29 cellular contexts compared by ENCODE assay signal in genomic region chr7:54632696-54633095, GRCh38.
DNase-seq lines count a peak whose midpoint lies in the region; ATAC-seq, FAIRE-seq and TF ChIP-seq lines count a peak whose summit lies in the region.
"Had no signal": no experiment of that assay in that cellular context is flagged by ENCODE, and none has a peak within 500 bp of the region (broad histone marks: within the 10 kb centered on the region; RNA-seq: fewer than 3 reads in every experiment).

No MANE protein-coding gene starts in this region.

- POLR2A ChIA-PET in H1 (lab: Charles Lee; ENCODE audit: partially characterized antibody), result no interaction called here

- H2BK120ac ChIP-seq in H1 (replicated peaks; ENCODE audit: low read depth, low read length) (no peak overlapping the region), mesendoderm (ENCODE audit: low read depth, low read length) (no peak overlapping the region)

- H3K27ac Mint-ChIP-seq in activated naive CD4-positive, alpha-beta T cell treated with anti-CD3 and anti-CD28 coated beads for 36 hours, result no peak overlapping the region
- H3K27ac Mint-ChIP-seq: CD4-positive, alpha-beta T cell had no signal

- no peaks in the 10 kb centered on the region for H3K36me3 Mint-ChIP-seq in activated naive CD4-positive, alpha-beta T cell treated with anti-CD3 and anti-CD28 coated beads for 36 hours (ENCODE audit: low read depth)

- H4K5ac ChIP-seq in H1 (ENCODE audit: insufficient read length, low read depth, low read length) (no peak overlapping the region), mesendoderm (ENCODE audit: low read length) (no peak overlapping the region)

- no peak overlapping the region for H3K56ac ChIP-seq in H1 (replicated peaks; ENCODE audit: insufficient read length, low read depth, low read length)
- H3K56ac ChIP-seq in mesendoderm (ENCODE audit: low read length), result no peak overlapping the region

- no peak overlapping the region for H3K4me2 ChIP-seq in H1 (ENCODE audit: insufficient read depth in 1 of 2, low read depth in 2 of 2, low read length in 2 of 2)
- H3K4me2 ChIP-seq in mesendoderm (ENCODE audit: low read length), result no peak overlapping the region
- H3K4me2 ChIP-seq: BLaER1 treated with 17β-estradiol and CSF1 and Interleukin-3, amounts not matched to agents 10 nM and 100 nM had no signal

- H3K9me3 Mint-ChIP-seq in activated naive CD4-positive, alpha-beta T cell treated with anti-CD3 and anti-CD28 coated beads for 36 hours, result peaks cover 20% of the 10 kb centered on the region

- CTCF ChIA-PET in H1 (lab: Charles Lee; ENCODE audit: partially characterized antibody), result no interaction called here
- CTCF ChIA-PET in activated naive CD4-positive, alpha-beta T cell treated with anti-CD3 and anti-CD28 coated beads for 36 hours (lab: Charles Lee), result no interaction called here

- H2BK5ac ChIP-seq in H1 (ENCODE audit: low read depth, low read length) (no peak overlapping the region), mesendoderm (ENCODE audit: low read length) (no peak overlapping the region)

- TF ChIP-seq CTCF in H1 (IDR thresholded peaks at IDR 0.05; ENCODE audit: control extremely low read depth in 1 of 3, insufficient read depth in 1 of 3, low read depth in 1 of 3, low read length in 3 of 3), result no peak

- no peak for TF ChIP-seq EP300 in H1 (IDR thresholded peaks at IDR 0.05; ENCODE audit: borderline replicate concordance in 1 of 2, low read depth in 2 of 2, low read length in 2 of 2)

- H2BK12ac ChIP-seq in H1 (ENCODE audit: low read depth, low read length), result no peak overlapping the region

- H2BK20ac ChIP-seq in H1 (ENCODE audit: low read length), result no peak overlapping the region

- H3K23ac ChIP-seq in H1 (ENCODE audit: insufficient read length) (no peak overlapping the region), mesendoderm (ENCODE audit: low read length) (no peak overlapping the region)

- H3K27ac ChIP-seq in HUES64 (ENCODE audit: low read depth, low read length), result peak overlapping the region; percentile 19; the same call in 1 of the 2 replicates
- H3K27ac ChIP-seq in H1 (ENCODE audit: low read depth, low read length), result no peak overlapping the region
- H3K27ac ChIP-seq in mesendoderm (ENCODE audit: low read depth, low read length), result no peak overlapping the region
- H3K27ac ChIP-seq: BLaER1 treated with 17β-estradiol and CSF1 and Interleukin-3, amounts not matched to agents 10 nM and 100 nM; RWPE1 had no signal

- H3K79me2 ChIP-seq in H1 (ENCODE audit: control insufficient read depth in 1 of 2, insufficient read depth in 2 of 2, low read length in 2 of 2), result no peaks in the 10 kb centered on the region
- H3K79me2 ChIP-seq in mesendoderm (ENCODE audit: control insufficient read depth, insufficient read depth, low read length), result no peaks in the 10 kb centered on the region

- no peak overlapping the region for H2BK15ac ChIP-seq in H1 (ENCODE audit: low read length)
- no peak overlapping the region for H2BK15ac ChIP-seq in mesendoderm (replicated peaks; ENCODE audit: low read depth)

- H3K4ac ChIP-seq in H1 (replicated peaks; ENCODE audit: insufficient read length, low read depth, low read length) (no peak overlapping the region), mesendoderm (ENCODE audit: low read depth, low read length) (no peak overlapping the region)

- H3K27me3 Mint-ChIP-seq in activated naive CD4-positive, alpha-beta T cell treated with anti-CD3 and anti-CD28 coated beads for 36 hours (ENCODE audit: low read depth), result no peaks in the 10 kb centered on the region
- H3K27me3 Mint-ChIP-seq: CD4-positive, alpha-beta T cell had no signal

- 76% methylated on average over 4 of the region's 4 CpGs for WGBS in HUES64
- 76% methylated on average over 4 of the region's 4 CpGs; no CpG with 5 or more reads in 1 of the 2 experiments for WGBS in H1 (ENCODE audit: extremely low coverage in 1 of 2, insufficient coverage in 1 of 2, insufficient read length in 1 of 2, insufficient replicate concordance in 2 of 2, low coverage in 1 of 2, low lambda C conversion rate in 2 of 2, missing lambda C conversion rate in 1 of 2), 2 experiments
- no CpG with 5 or more reads among the region's 4 CpGs for WGBS in mesendoderm (ENCODE audit: extremely low coverage, insufficient coverage, low lambda C conversion rate)

- H3K4me1 ChIP-seq in HUES64 (ENCODE audit: insufficient read depth, low read length) (peaks cover 16% of the 10 kb centered on the region), H1 (replicated peaks in 1 of 4; ENCODE audit: control insufficient read depth in 3 of 4, insufficient read depth in 4 of 4, low read length in 3 of 4) (peaks cover 0 to 3% (median 1%) of the 10 kb centered on the region in 4 experiments; a peak in 2 of 7 replicates), mesendoderm (ENCODE audit: control insufficient read depth, low read depth, low read length) (no peaks in the 10 kb centered on the region)
- H3K4me1 ChIP-seq: BLaER1 treated with 17β-estradiol and CSF1 and Interleukin-3, amounts not matched to agents 10 nM and 100 nM had no signal

- H3K23me2 ChIP-seq in H1 (ENCODE audit: low read depth, low read length), result no peaks in the 10 kb centered on the region

- no peak for TF ChIP-seq RAD21 in H1 (IDR thresholded peaks at IDR 0.05 in 1 of 2, conservative IDR thresholded peaks at IDR 0.05 in 1 of 2; ENCODE audit: low read depth in 2 of 2, low read length in 2 of 2)

- H3K79me1 ChIP-seq in H1 (ENCODE audit: low read depth, low read length) (no peaks in the 10 kb centered on the region), mesendoderm (ENCODE audit: low read length) (no peaks in the 10 kb centered on the region)

- no peak for ATAC-seq in HG03378 (IDR thresholded peaks at IDR 0.05; ENCODE audit: unreplicated experiment)
- ATAC-seq: GM12878 had no signal

- H3K27me3 ChIP-seq in HUES64 (ENCODE audit: insufficient read depth, low read length) (no peaks in the 10 kb centered on the region), H1 (replicated peaks in 1 of 4; ENCODE audit: control insufficient read depth in 3 of 4, extremely low read depth in 1 of 4, insufficient read depth in 3 of 4, low read length in 3 of 4) (no peaks in the 10 kb centered on the region), mesendoderm (ENCODE audit: insufficient read depth, low read length, poor library complexity) (no peaks in the 10 kb centered on the region)
- H3K27me3 ChIP-seq: BLaER1 treated with 17β-estradiol and CSF1 and Interleukin-3, amounts not matched to agents 10 nM and 100 nM; MG63 had no signal

- H3K18ac ChIP-seq in H1 (ENCODE audit: extremely low read depth, low read length) (no peak overlapping the region), mesendoderm (ENCODE audit: low read length) (no peak overlapping the region)

- H3K9me3 ChIP-seq in HUES64 (ENCODE audit: insufficient read depth, low read depth, low read length) (peaks cover 11% of the 10 kb centered on the region; the same call in 1 of the 2 replicates), H1 (ENCODE audit: insufficient read depth in 2 of 2, low read depth in 1 of 2, low read length in 1 of 2) (peaks cover 0 to 4% of the 10 kb centered on the region in 2 experiments; a peak in 2 of 4 replicates)
- H3K9me3 ChIP-seq: MG63 had no signal

- H2AK5ac ChIP-seq in H1 (ENCODE audit: low read depth, low read length) (no peak overlapping the region), mesendoderm (ENCODE audit: low read length) (no peak overlapping the region)

- H4K8ac ChIP-seq in H1 (ENCODE audit: extremely low read depth, insufficient read depth, low read length) (no peak overlapping the region), mesendoderm (ENCODE audit: low read depth, low read length) (no peak overlapping the region)

- no peak overlapping the region for H3K4me3 ChIP-seq in HUES64 (ENCODE audit: low read length)
- H3K4me3 ChIP-seq in H1 (ENCODE audit: extremely low read depth in 1 of 4, insufficient read depth in 2 of 4, low read depth in 3 of 4, low read length in 4 of 4), result no peak overlapping the region
- no peak overlapping the region for H3K4me3 ChIP-seq in mesendoderm (ENCODE audit: low read length)
- H3K4me3 ChIP-seq: BLaER1 treated with 17β-estradiol and CSF1 and Interleukin-3, amounts not matched to agents 10 nM and 100 nM; GM12878; MG63 had no signal

- no peak overlapping the region for H4K91ac ChIP-seq in H1 (replicated peaks; ENCODE audit: insufficient read length, low read length)

- no peaks in the 10 kb centered on the region for H4K20me1 ChIP-seq in H1 (replicated peaks in 1 of 2; ENCODE audit: control insufficient read depth in 1 of 2, insufficient read depth in 2 of 2, low read length in 2 of 2)
- H4K20me1 ChIP-seq: BLaER1 treated with 17β-estradiol and CSF1 and Interleukin-3, amounts not matched to agents 10 nM and 100 nM had no signal

- peak; percentile 36 for FAIRE-seq in H1 (lab: Jason Lieb, UNC)
- FAIRE-seq: A204.1, G401.6, GM12878, HTR-8/SVneo had no signal

- no peaks in the 10 kb centered on the region for H3K4me1 Mint-ChIP-seq in activated naive CD4-positive, alpha-beta T cell treated with anti-CD3 and anti-CD28 coated beads for 36 hours (ENCODE audit: low read depth)

- no peak overlapping the region for H3K14ac ChIP-seq in H1 (ENCODE audit: insufficient read length)

- intact Hi-C loops in activated naive CD4-positive, alpha-beta T cell treated with anti-CD3 and anti-CD28 coated beads for 36 hours (cut with micrococcal nuclease), result no loop called here

- H3K9ac ChIP-seq in HUES64 (ENCODE audit: low read depth, low read length) (no peak overlapping the region), H1 (replicated peaks in 1 of 4; ENCODE audit: extremely low read depth in 1 of 4, low read depth in 3 of 4, low read length in 3 of 4) (no peak overlapping the region), mesendoderm (ENCODE audit: low read length) (no peak overlapping the region)
- H3K9ac ChIP-seq: BLaER1 treated with 17β-estradiol and CSF1 and Interleukin-3, amounts not matched to agents 10 nM and 100 nM had no signal

- no peak overlapping the region for H2AFZ ChIP-seq in H1 (ENCODE audit: low read length)

- TF ChIP-seq POLR2A in H1 (IDR thresholded peaks at IDR 0.05; ENCODE audit: control extremely low read depth in 1 of 2, low read depth in 2 of 2, low read length in 2 of 2), result no peak

- H3K4me3 Mint-ChIP-seq in activated naive CD4-positive, alpha-beta T cell treated with anti-CD3 and anti-CD28 coated beads for 36 hours, result no peak overlapping the region
- H3K4me3 Mint-ChIP-seq: CD4-positive, alpha-beta T cell had no signal

- peak; percentile 54 for DNase-seq in ELF-1 (ENCODE audit: low read depth, low spot score)
- no peak for DNase-seq in H1 (ENCODE audit: low read depth in 1 of 2, low spot score in 2 of 2)
- DNase-seq in mesendoderm, result peak; percentile 46
- DNase-seq in D341Med (ENCODE audit: low spot score), result no peak
- no peak for DNase-seq in activated naive CD4-positive, alpha-beta T cell treated with anti-CD3 and anti-CD28 coated beads for 36 hours
- DNase-seq: AML-193; CD4-positive, alpha-beta T cell; DMS53; IMR-90; KG1; MG63; NCI-H1092 treated with DMSO at 0.1 percent for 48 hours; NCI-H1436; NCI-H187; NCI-H2081 treated with DMSO at 0.1 percent for 48 hours; NCI-H2171; NCI-H226; NCI-H510A; NCI-H69; SHP77; SW 1271 had no signal

- H3K36me3 ChIP-seq in HUES64 (ENCODE audit: insufficient read depth, low read length) (no peaks in the 10 kb centered on the region), H1 (ENCODE audit: control insufficient read depth in 2 of 4, insufficient read depth in 4 of 4, low read length in 3 of 4) (no peaks in the 10 kb centered on the region), mesendoderm (ENCODE audit: control insufficient read depth, insufficient read depth, low read length) (no peaks in the 10 kb centered on the region)
- H3K36me3 ChIP-seq: BLaER1 treated with 17β-estradiol and CSF1 and Interleukin-3, amounts not matched to agents 10 nM and 100 nM; MG63 had no signal

Comparison
In these comparisons a context has a peak if more than half of its experiments do, and no peak if none do; other contexts are left out.
1. DNase-seq: peak in ELF-1 (single experiment) and mesendoderm (single experiment); none in H1 (0 of 2), D341Med (single experiment) and activated naive CD4-positive, alpha-beta T cell treated with anti-CD3 and anti-CD28 coated beads for 36 hours (single experiment).